ENCODE assay signal across 9 cellular contexts in genomic region chr21:17783816-17784598, GRCh38. TPM values are rescaled to one million over a fixed set of nuclear protein-coding genes. Genes with fewer than 3 reads are reported as not detected.
DNase-seq lines count a peak whose midpoint lies in the region; ATAC-seq and TF ChIP-seq lines count a peak whose summit lies in the region.
"Had no signal": no experiment of that assay in that cellular context is flagged by ENCODE, and none has a peak within 500 bp of the region (broad histone marks: within the 10 kb centered on the region; RNA-seq: fewer than 3 reads in every experiment).

No MANE protein-coding gene starts in this region.

- peaks cover 7% of the 10 kb centered on the region for H3K9me3 Mint-ChIP-seq in activated T-helper 2 cell treated with anti-CD3 and anti-CD28 coated beads, Interferon-gamma antibody, Interleukin-2, Interleukin-4, amounts not matched to agents 10 μg/mL and 5 μg/mL and 100 μg/mL, durations not matched to agents 14 hours and 24 hours and 36 hours
- no peaks in the 10 kb centered on the region for H3K9me3 Mint-ChIP-seq in endothelial cell (ENCODE audit: unreplicated experiment)
- H3K9me3 Mint-ChIP-seq: neural crest cell had no signal

- peaks cover 63% of the 10 kb centered on the region for H3K36me3 Mint-ChIP-seq in activated T-helper 2 cell treated with anti-CD3 and anti-CD28 coated beads, Interferon-gamma antibody, Interleukin-2, Interleukin-4, amounts not matched to agents 10 μg/mL and 5 μg/mL and 100 μg/mL, durations not matched to agents 14 hours and 24 hours and 36 hours (ENCODE audit: low read depth)
- peaks cover 55% of the 10 kb centered on the region for H3K36me3 Mint-ChIP-seq in endothelial cell (ENCODE audit: low read depth, unreplicated experiment)

- no peaks in the 10 kb centered on the region for H3K79me2 ChIP-seq in hepatocyte

- no peaks in the 10 kb centered on the region for H3K36me3 ChIP-seq in hepatocyte (replicated peaks; ENCODE audit: insufficient read depth, low read depth)
- H3K36me3 ChIP-seq in thyroid gland = peaks cover 4 to 14% of the 10 kb centered on the region in 2 donors

- peaks cover 93% of the 10 kb centered on the region for H3K4me1 Mint-ChIP-seq in activated T-helper 2 cell treated with anti-CD3 and anti-CD28 coated beads, Interferon-gamma antibody, Interleukin-2, Interleukin-4, amounts not matched to agents 10 μg/mL and 5 μg/mL and 100 μg/mL, durations not matched to agents 14 hours and 24 hours and 36 hours (ENCODE audit: low read depth)
- H3K4me1 Mint-ChIP-seq in endothelial cell (ENCODE audit: unreplicated experiment) = peaks cover 2% of the 10 kb centered on the region
- H3K4me1 Mint-ChIP-seq: neural crest cell had no signal

- H3K9me2 ChIP-seq in hepatocyte (replicated peaks; ENCODE audit: insufficient read depth) = no peaks in the 10 kb centered on the region

- ATAC-seq in GM19395 (IDR thresholded peaks at IDR 0.05; ENCODE audit: unreplicated experiment) (peak; percentile 58), HG03432 (IDR thresholded peaks at IDR 0.05; ENCODE audit: unreplicated experiment) (peak; percentile 52)

- no peak for TF ChIP-seq POLR2A in thyroid gland (IDR thresholded peaks at IDR 0.05)

- peak overlapping the region; percentile 60 for H3K4me3 Mint-ChIP-seq in activated T-helper 2 cell treated with anti-CD3 and anti-CD28 coated beads, Interferon-gamma antibody, Interleukin-2, Interleukin-4, amounts not matched to agents 10 μg/mL and 5 μg/mL and 100 μg/mL, durations not matched to agents 14 hours and 24 hours and 36 hours (ENCODE audit: low read depth)
- H3K4me3 Mint-ChIP-seq in endothelial cell (ENCODE audit: unreplicated experiment) = no peak overlapping the region
- H3K4me3 Mint-ChIP-seq: neural crest cell had no signal

- H3K4me2 ChIP-seq in hepatocyte = no peak overlapping the region

- H3K27ac ChIP-seq in hepatocyte (no peak overlapping the region), thyroid gland (no peak overlapping the region)

- peak overlapping the region; percentile 90 for H3K27ac Mint-ChIP-seq in activated T-helper 2 cell treated with anti-CD3 and anti-CD28 coated beads, Interferon-gamma antibody, Interleukin-2, Interleukin-4, amounts not matched to agents 10 μg/mL and 5 μg/mL and 100 μg/mL, durations not matched to agents 14 hours and 24 hours and 36 hours
- no peak overlapping the region for H3K27ac Mint-ChIP-seq in endothelial cell (ENCODE audit: unreplicated experiment)

- no peaks in the 10 kb centered on the region for H4K20me1 ChIP-seq in hepatocyte (ENCODE audit: insufficient read depth, poor library complexity, severe bottlenecking)

- H3K27me3 ChIP-seq in hepatocyte (no peaks in the 10 kb centered on the region), thyroid gland (no peaks in the 10 kb centered on the region)

- WGBS in hepatocyte (ENCODE audit: low lambda C conversion rate, missing lambda C conversion rate) = 85% methylated on average over 5 of the region's 5 CpGs
- 73 to 74% methylated on average over 5 of the region's 5 CpGs for WGBS in thyroid gland, 2 donors

- H2AFZ ChIP-seq in hepatocyte = no peak overlapping the region

- no peak for TF ChIP-seq CTCF in hepatocyte (IDR thresholded peaks at IDR 0.05; ENCODE audit: poor library complexity)
- no peak for TF ChIP-seq CTCF in thyroid gland (IDR thresholded peaks at IDR 0.05)
- no peak for TF ChIP-seq CTCF in endothelial cell (IDR thresholded peaks at IDR 0.05; ENCODE audit: unreplicated experiment)

- no peaks in the 10 kb centered on the region for H3K4me1 ChIP-seq in hepatocyte (ENCODE audit: insufficient read depth)
- no peaks in the 10 kb centered on the region for H3K4me1 ChIP-seq in thyroid gland

- H3K9me3 ChIP-seq in hepatocyte (ENCODE audit: low read depth) = no peaks in the 10 kb centered on the region
- no peaks in the 10 kb centered on the region for H3K9me3 ChIP-seq in thyroid gland

- intact Hi-C loops in activated T-helper 2 cell treated with anti-CD3 and anti-CD28 coated beads, Interferon-gamma antibody, Interleukin-2, Interleukin-4, amounts not matched to agents 10 μg/mL and 5 μg/mL and 100 μg/mL, durations not matched to agents 14 hours and 24 hours and 36 hours (cut with micrococcal nuclease) = loop anchor here (1.0 to 5.0 kb wide), 6 partner anchors 8 to 173 kb away; partner anchors contain the start of gene C21orf91
- intact Hi-C loops in thyroid gland (cut with DNase I) = no loop called here

- DNase-seq in CD1c-positive myeloid dendritic cell (ENCODE audit: extremely low spot score) (peak; percentile 81), C1 segment of cervical spinal cord (lab: John Stamatoyannopoulos, UW) (no peak), hepatocyte (ENCODE audit: low spot score) (no peak), thyroid gland (no peak), endothelial cell (ENCODE audit: low spot score) (no peak)
- DNase-seq in activated T-helper 2 cell treated with anti-CD3 and anti-CD28 coated beads, Interferon-gamma antibody, Interleukin-2, Interleukin-4, amounts not matched to agents 10 μg/mL and 5 μg/mL and 100 μg/mL, durations not matched to agents 14 hours and 24 hours and 36 hours (ENCODE audit: low spot score) = no peak

- H3K27me3 Mint-ChIP-seq in activated T-helper 2 cell treated with anti-CD3 and anti-CD28 coated beads, Interferon-gamma antibody, Interleukin-2, Interleukin-4, amounts not matched to agents 10 μg/mL and 5 μg/mL and 100 μg/mL, durations not matched to agents 14 hours and 24 hours and 36 hours (ENCODE audit: low read depth) = no peaks in the 10 kb centered on the region
- no peaks in the 10 kb centered on the region for H3K27me3 Mint-ChIP-seq in endothelial cell (ENCODE audit: unreplicated experiment)

- H3K4me3 ChIP-seq in hepatocyte (no peak overlapping the region), thyroid gland (replicated peaks in 1 of 3) (no peak overlapping the region)

RNA-seq across cellular contexts. Expression of gene C21orf91, which starts 35.1 kb away (rescaled TPM):
- 22.5 and 27.0 TPM in 2 replicates for total RNA-seq in activated T-helper 2 cell treated with anti-CD3 and anti-CD28 coated beads, Interferon-gamma antibody, Interleukin-2, Interleukin-4, amounts not matched to agents 10 μg/mL and 5 μg/mL and 100 μg/mL, durations not matched to agents 14 hours and 24 hours and 36 hours
- total RNA-seq in hepatocyte (11.1 and 13.6 TPM in 2 replicates), thyroid gland (10 to 100 TPM in 2 of 4 donors, 1 to 10 TPM in 2; 8.6 to 19.6 (median 11.9) TPM), endothelial cell (ENCODE audit: unreplicated experiment) (29.5 TPM)
- polyA plus RNA-seq in hepatocyte = 3.9 and 6.2 TPM in 2 replicates
